ENCODE assay signal across 26 cellular contexts in the genomic region with DNA sequence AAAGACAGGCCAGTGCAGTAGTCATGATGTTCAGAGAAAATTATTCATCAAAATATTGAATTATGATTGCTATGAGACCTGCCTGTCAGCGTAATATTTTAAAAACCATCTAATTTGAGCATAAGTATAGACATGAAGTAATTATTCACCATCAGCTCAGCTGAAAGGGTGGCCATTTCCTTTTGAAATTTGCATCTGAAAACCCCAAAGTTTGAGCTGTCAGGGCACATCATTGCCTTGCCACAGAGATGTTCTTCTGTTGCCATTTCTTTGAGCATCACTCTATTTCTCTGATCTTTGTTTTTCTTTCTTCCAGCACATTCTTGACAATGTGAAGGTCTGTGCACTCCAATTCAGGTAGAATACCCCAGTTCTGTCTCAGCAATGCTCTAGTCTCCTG.
DNase-seq lines count a peak whose midpoint lies in the region; ATAC-seq, FAIRE-seq and TF ChIP-seq lines count a peak whose summit lies in the region.
"Had no signal": no experiment of that assay in that cellular context is flagged by ENCODE, and none has a peak within 500 bp of the region (broad histone marks: within the 10 kb centered on the region; RNA-seq: fewer than 3 reads in every experiment).

No MANE protein-coding gene starts in this region.

- no peak overlapping the region for H3K4me2 ChIP-seq in H1 (ENCODE audit: insufficient read depth in 1 of 2, low read depth in 2 of 2, low read length in 2 of 2)
- H3K4me2 ChIP-seq: BLaER1 had no signal

- no peak overlapping the region for H2BK20ac ChIP-seq in H1 (ENCODE audit: low read length)

- no peak overlapping the region for H3K4me3 Mint-ChIP-seq in activated CD4-positive, alpha-beta memory T cell treated with anti-CD3 and anti-CD28 coated beads for 36 hours
- H3K4me3 Mint-ChIP-seq: CD14-positive monocyte; CD4-positive, alpha-beta memory T cell; CD4-positive, CD25-positive, alpha-beta regulatory T cell; CD8-positive, alpha-beta memory T cell had no signal

- no peaks in the 10 kb centered on the region for H3K36me3 ChIP-seq in H1 (ENCODE audit: control insufficient read depth in 2 of 4, insufficient read depth in 4 of 4, low read length in 3 of 4)
- H3K36me3 ChIP-seq in suprapubic skin = no peaks in the 10 kb centered on the region
- H3K36me3 ChIP-seq: BE2C, BLaER1 had no signal

- H3K56ac ChIP-seq in H1 (replicated peaks; ENCODE audit: insufficient read length, low read depth, low read length) = no peak overlapping the region

- no peak for TF ChIP-seq POLR2A in H1 (IDR thresholded peaks at IDR 0.05; ENCODE audit: control extremely low read depth in 1 of 2, low read depth in 2 of 2, low read length in 2 of 2)
- no peak for TF ChIP-seq POLR2A in suprapubic skin (IDR thresholded peaks at IDR 0.05)

- no peak overlapping the region for H2BK120ac ChIP-seq in H1 (replicated peaks; ENCODE audit: low read depth, low read length)

- intact Hi-C loops in activated CD4-positive, alpha-beta memory T cell treated with anti-CD3 and anti-CD28 coated beads for 36 hours (cut with micrococcal nuclease) = no loop called here

- no peak overlapping the region for H2AK5ac ChIP-seq in H1 (ENCODE audit: low read depth, low read length)

- no peaks in the 10 kb centered on the region for H3K4me1 Mint-ChIP-seq in activated CD4-positive, alpha-beta memory T cell treated with anti-CD3 and anti-CD28 coated beads for 36 hours (ENCODE audit: low read depth)
- H3K4me1 Mint-ChIP-seq: CD14-positive monocyte; CD4-positive, alpha-beta memory T cell; CD4-positive, CD25-positive, alpha-beta regulatory T cell; CD8-positive, alpha-beta memory T cell had no signal

- H3K27ac ChIP-seq in H1 (ENCODE audit: low read depth, low read length) (no peak overlapping the region), suprapubic skin (no peak overlapping the region)
- H3K27ac ChIP-seq: BLaER1 had no signal

- H2BK15ac ChIP-seq in H1 (ENCODE audit: low read length) = no peak overlapping the region

- no peaks in the 10 kb centered on the region for H3K79me2 ChIP-seq in H1 (ENCODE audit: control insufficient read depth in 1 of 2, insufficient read depth in 2 of 2, low read length in 2 of 2)

- CTCF ChIA-PET in H1 (lab: Charles Lee; ENCODE audit: partially characterized antibody) = no interaction called here
- CTCF ChIA-PET in activated CD4-positive, alpha-beta memory T cell treated with anti-CD3 and anti-CD28 coated beads for 36 hours (lab: Charles Lee) = no interaction called here

- H4K5ac ChIP-seq in H1 (ENCODE audit: insufficient read length, low read depth, low read length) = no peak overlapping the region

- DNase-seq in H1 (ENCODE audit: low read depth in 1 of 2, low spot score in 2 of 2) (no peak), suprapubic skin (ENCODE audit: low spot score in 2 of 2) (no peak)
- no peak for DNase-seq in activated CD4-positive, alpha-beta memory T cell treated with anti-CD3 and anti-CD28 coated beads for 36 hours
- no peak for DNase-seq in effector CD4-positive, alpha-beta T cell
- DNase-seq: 8988T; ACHN; BE2C; C1 segment of cervical spinal cord; CD4-positive, alpha-beta memory T cell; CD4-positive, CD25-positive, alpha-beta regulatory T cell; CD8-positive, alpha-beta memory T cell; COR-L47; DMS 273 treated with DMSO at 0.1 percent for 48 hours; DMS153; DMS53; DMS79; DND-41; EL; GDM1 had no signal

- H3K36me3 Mint-ChIP-seq in activated CD4-positive, alpha-beta memory T cell treated with anti-CD3 and anti-CD28 coated beads for 36 hours = no peaks in the 10 kb centered on the region
- H3K36me3 Mint-ChIP-seq: CD14-positive monocyte; CD4-positive, alpha-beta memory T cell; CD4-positive, CD25-positive, alpha-beta regulatory T cell; CD8-positive, alpha-beta memory T cell had no signal

- H3K9me3 Mint-ChIP-seq in activated CD4-positive, alpha-beta memory T cell treated with anti-CD3 and anti-CD28 coated beads for 36 hours = no peaks in the 10 kb centered on the region

- TF ChIP-seq CTCF in H1 (IDR thresholded peaks at IDR 0.05; ENCODE audit: control extremely low read depth in 1 of 3, insufficient read depth in 1 of 3, low read depth in 1 of 3, low read length in 3 of 3) (no peak), suprapubic skin (IDR thresholded peaks at IDR 0.05) (no peak)

- H3K4me3 ChIP-seq in H1 (ENCODE audit: extremely low read depth in 1 of 4, insufficient read depth in 2 of 4, low read depth in 3 of 4, low read length in 4 of 4) = no peak overlapping the region
- no peak overlapping the region for H3K4me3 ChIP-seq in suprapubic skin
- H3K4me3 ChIP-seq: BLaER1, GM12878 had no signal

- H2BK5ac ChIP-seq in H1 (ENCODE audit: low read depth, low read length) = no peak overlapping the region

- no peak overlapping the region for H3K23ac ChIP-seq in H1 (ENCODE audit: insufficient read length)

- FAIRE-seq in H1 (lab: Jason Lieb, UNC) = peak; percentile 19
- FAIRE-seq: A204.1, GM12878, GM12892, GM18507 had no signal

- no peak overlapping the region for H2BK12ac ChIP-seq in H1 (ENCODE audit: low read depth, low read length)

- H3K4me1 ChIP-seq in H1 (replicated peaks in 1 of 4; ENCODE audit: control insufficient read depth in 3 of 4, insufficient read depth in 4 of 4, low read length in 3 of 4) (peaks cover 0 to 5% (median 2%) of the 10 kb centered on the region in 4 experiments; a peak in 2 of 7 replicates), suprapubic skin (no peaks in the 10 kb centered on the region)
- H3K4me1 ChIP-seq: BE2C had no signal

- no peaks in the 10 kb centered on the region for H3K79me1 ChIP-seq in H1 (ENCODE audit: low read depth, low read length)

- H3K4ac ChIP-seq in H1 (replicated peaks; ENCODE audit: insufficient read length, low read depth, low read length) = no peak overlapping the region

- H3K27ac Mint-ChIP-seq in activated CD4-positive, alpha-beta memory T cell treated with anti-CD3 and anti-CD28 coated beads for 36 hours = no peak overlapping the region
- H3K27ac Mint-ChIP-seq: CD14-positive monocyte; CD4-positive, alpha-beta memory T cell; CD4-positive, CD25-positive, alpha-beta regulatory T cell; CD8-positive, alpha-beta memory T cell had no signal

- H4K8ac ChIP-seq in H1 (ENCODE audit: extremely low read depth, insufficient read depth, low read length) = no peak overlapping the region

- 92% methylated on average over 1 of the region's 1 CpG; no CpG with 5 or more reads in 1 of the 2 experiments for WGBS in H1 (ENCODE audit: extremely low coverage in 1 of 2, insufficient coverage in 1 of 2, insufficient read length in 1 of 2, insufficient replicate concordance in 2 of 2, low coverage in 1 of 2, low lambda C conversion rate in 2 of 2, missing lambda C conversion rate in 1 of 2), 2 experiments
- 93% methylated on average over 1 of the region's 1 CpG for WGBS in suprapubic skin

- no peak overlapping the region for H3K14ac ChIP-seq in H1 (ENCODE audit: insufficient read length)

- H2AFZ ChIP-seq in H1 (ENCODE audit: low read length) = no peak overlapping the region

- H3K9me3 ChIP-seq in H1 (ENCODE audit: insufficient read depth in 2 of 2, low read depth in 1 of 2, low read length in 1 of 2) = no peaks in the 10 kb centered on the region
- H3K9me3 ChIP-seq in suprapubic skin = no peaks in the 10 kb centered on the region
- H3K9me3 ChIP-seq: BE2C, BLaER1 had no signal

- ATAC-seq in GM19025 (IDR thresholded peaks at IDR 0.05; ENCODE audit: low read depth, unreplicated experiment) = peak; percentile 55
- ATAC-seq: GM12878 had no signal

- no peak overlapping the region for H4K91ac ChIP-seq in H1 (replicated peaks; ENCODE audit: insufficient read length, low read length)

- TF ChIP-seq EP300 in H1 (IDR thresholded peaks at IDR 0.05; ENCODE audit: borderline replicate concordance in 1 of 2, low read depth in 2 of 2, low read length in 2 of 2) = no peak
- TF ChIP-seq EP300 in suprapubic skin (IDR thresholded peaks at IDR 0.05) = no peak

- POLR2A ChIA-PET in H1 (lab: Charles Lee; ENCODE audit: partially characterized antibody) = no interaction called here
- POLR2A ChIA-PET in activated CD4-positive, alpha-beta memory T cell treated with anti-CD3 and anti-CD28 coated beads for 36 hours (lab: Charles Lee) = no interaction called here

- H3K27me3 ChIP-seq in H1 (replicated peaks in 1 of 4; ENCODE audit: control insufficient read depth in 3 of 4, extremely low read depth in 1 of 4, insufficient read depth in 3 of 4, low read length in 3 of 4) (no peaks in the 10 kb centered on the region), suprapubic skin (no peaks in the 10 kb centered on the region)
- H3K27me3 ChIP-seq: BE2C, BLaER1 had no signal

- H3K27me3 Mint-ChIP-seq in activated CD4-positive, alpha-beta memory T cell treated with anti-CD3 and anti-CD28 coated beads for 36 hours = peaks cover 10% of the 10 kb centered on the region

- H3K9ac ChIP-seq in H1 (replicated peaks in 1 of 4; ENCODE audit: extremely low read depth in 1 of 4, low read depth in 3 of 4, low read length in 3 of 4) = no peak overlapping the region
- H3K9ac ChIP-seq: BLaER1 had no signal

- H3K23me2 ChIP-seq in H1 (ENCODE audit: low read depth, low read length) = no peaks in the 10 kb centered on the region

- H3K18ac ChIP-seq in H1 (ENCODE audit: extremely low read depth, low read length) = no peak overlapping the region

- no peak for TF ChIP-seq RAD21 in H1 (IDR thresholded peaks at IDR 0.05 in 1 of 2, conservative IDR thresholded peaks at IDR 0.05 in 1 of 2; ENCODE audit: low read depth in 2 of 2, low read length in 2 of 2)

- H4K20me1 ChIP-seq in H1 (replicated peaks in 1 of 2; ENCODE audit: control insufficient read depth in 1 of 2, insufficient read depth in 2 of 2, low read length in 2 of 2) = no peaks in the 10 kb centered on the region
- H4K20me1 ChIP-seq: BLaER1 had no signal

TF ChIP-seq in H1, 55 proteins besides CTCF, POLR2A, EP300 and RAD21 (continues in another document):
- TF ChIP-seq RFX5 (IDR thresholded peaks at IDR 0.05; ENCODE audit: borderline replicate concordance, low read depth, low read length) (no peak), KDM1A (IDR thresholded peaks at IDR 0.05; ENCODE audit: borderline replicate concordance, low read length) (no peak), CBX5 (IDR thresholded peaks at IDR 0.05; ENCODE audit: low read depth, low read length) (no peak), RXRA (IDR thresholded peaks at IDR 0.05; ENCODE audit: insufficient read depth, low read depth, low read length) (no peak), SIRT6 (IDR thresholded peaks at IDR 0.05; ENCODE audit: low read length) (no peak)
